Comparison of ENCODE assay signal across 1 cellular context in genomic region chr4:781493-782216, GRCh38.
TF ChIP-seq lines count a peak whose summit lies in the region.

No MANE protein-coding gene starts in this region.

TF ChIP-seq in SK-N-SH, 30 proteins besides CTCF, POLR2A, EP300 and RAD21 (continued from another document):
- TF ChIP-seq ZBTB33 (IDR thresholded peaks at IDR 0.05; ENCODE audit: borderline replicate concordance, low read depth) (no peak), TEAD4 (IDR thresholded peaks at IDR 0.05; ENCODE audit: borderline replicate concordance, insufficient read depth) (no peak)
